Comparison of ENCODE assay signal across 1 cellular context in genomic region chr17:77927777-77928518, GRCh38.
TF ChIP-seq lines count a peak whose summit lies in the region.

No MANE protein-coding gene starts in this region.

TF ChIP-seq in HEK293, 187 proteins besides CTCF, POLR2A, EP300 and RAD21 (continued from another document):
- TF ChIP-seq, protein P1, sequence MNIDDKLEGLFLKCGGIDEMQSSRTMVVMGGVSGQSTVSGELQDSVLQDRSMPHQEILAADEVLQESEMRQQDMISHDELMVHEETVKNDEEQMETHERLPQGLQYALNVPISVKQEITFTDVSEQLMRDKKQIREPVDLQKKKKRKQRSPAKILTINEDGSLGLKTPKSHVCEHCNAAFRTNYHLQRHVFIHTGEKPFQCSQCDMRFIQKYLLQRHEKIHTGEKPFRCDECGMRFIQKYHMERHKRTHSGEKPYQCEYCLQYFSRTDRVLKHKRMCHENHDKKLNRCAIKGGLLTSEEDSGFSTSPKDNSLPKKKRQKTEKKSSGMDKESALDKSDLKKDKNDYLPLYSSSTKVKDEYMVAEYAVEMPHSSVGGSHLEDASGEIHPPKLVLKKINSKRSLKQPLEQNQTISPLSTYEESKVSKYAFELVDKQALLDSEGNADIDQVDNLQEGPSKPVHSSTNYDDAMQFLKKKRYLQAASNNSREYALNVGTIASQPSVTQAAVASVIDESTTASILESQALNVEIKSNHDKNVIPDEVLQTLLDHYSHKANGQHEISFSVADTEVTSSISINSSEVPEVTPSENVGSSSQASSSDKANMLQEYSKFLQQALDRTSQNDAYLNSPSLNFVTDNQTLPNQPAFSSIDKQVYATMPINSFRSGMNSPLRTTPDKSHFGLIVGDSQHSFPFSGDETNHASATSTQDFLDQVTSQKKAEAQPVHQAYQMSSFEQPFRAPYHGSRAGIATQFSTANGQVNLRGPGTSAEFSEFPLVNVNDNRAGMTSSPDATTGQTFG (tag by site-specific recombination; IDR thresholded peaks at IDR 0.05; ENCODE audit: borderline replicate concordance) = no peak
- TF ChIP-seq, protein P2, sequence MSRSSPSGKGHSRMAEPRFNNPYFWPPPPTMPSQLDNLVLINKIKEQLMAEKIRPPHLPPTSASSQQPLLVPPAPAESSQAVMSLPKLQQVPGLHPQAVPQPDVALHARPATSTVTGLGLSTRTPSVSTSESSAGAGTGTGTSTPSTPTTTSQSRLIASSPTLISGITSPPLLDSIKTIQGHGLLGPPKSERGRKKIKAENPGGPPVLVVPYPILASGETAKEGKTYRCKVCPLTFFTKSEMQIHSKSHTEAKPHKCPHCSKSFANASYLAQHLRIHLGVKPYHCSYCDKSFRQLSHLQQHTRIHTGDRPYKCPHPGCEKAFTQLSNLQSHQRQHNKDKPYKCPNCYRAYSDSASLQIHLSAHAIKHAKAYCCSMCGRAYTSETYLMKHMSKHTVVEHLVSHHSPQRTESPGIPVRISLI (tag by site-specific recombination; IDR thresholded peaks at IDR 0.05) = no peak
- TF ChIP-seq GLIS1 (tag by site-specific recombination; IDR thresholded peaks at IDR 0.05) (peak; percentile 95), KLF7 (tag by site-specific recombination; IDR thresholded peaks at IDR 0.05; ENCODE audit: borderline replicate concordance) (no peak)
